ENCODE assay signal across 8 cellular contexts in genomic region chr16:89994389-89994720, GRCh38. TPM values are rescaled to one million over a fixed set of nuclear protein-coding genes. Genes with fewer than 3 reads are reported as not detected.
DNase-seq lines count a peak whose midpoint lies in the region; ATAC-seq, FAIRE-seq and TF ChIP-seq lines count a peak whose summit lies in the region.

No MANE protein-coding gene starts in this region.

- dilution Hi-C loops in keratinocyte (cut with MboI; ENCODE audit: extremely low pct_ligation_motif_present, low sequenced_read_pairs), result no loop called here

- H3K36me3 Mint-ChIP-seq in T-helper 2 cell treated with Interferon-gamma antibody and Interleukin-4, amounts not matched to agents 5 μg/mL and 100 μg/mL, for 36 hours (ENCODE audit: low read depth), result peaks cover 69% of the 10 kb centered on the region

- ATAC-seq in GM19467 (IDR thresholded peaks at IDR 0.05; ENCODE audit: unreplicated experiment) (no peak), HG03457 (IDR thresholded peaks at IDR 0.05; ENCODE audit: unreplicated experiment) (no peak)

- no peaks in the 10 kb centered on the region for H3K9me1 ChIP-seq in keratinocyte (ENCODE audit: control insufficient read depth, extremely low read depth, insufficient read depth, low read length)

- H3K4me3 Mint-ChIP-seq in T-helper 2 cell treated with Interferon-gamma antibody and Interleukin-4, amounts not matched to agents 5 μg/mL and 100 μg/mL, for 36 hours, result no peak overlapping the region

- no peak for TF ChIP-seq CTCF in keratinocyte (optimal IDR thresholded peaks at IDR 0.05 in 1 of 3, IDR thresholded peaks at IDR 0.05 in 1 of 3, conservative IDR thresholded peaks at IDR 0.05 in 1 of 3; ENCODE audit: extremely low read depth in 1 of 3, insufficient read depth in 2 of 3, low read length in 3 of 3)

- H3K9me3 ChIP-seq in keratinocyte (ENCODE audit: control insufficient read depth, low read depth, low read length), result peaks cover 37% of the 10 kb centered on the region
- H3K9me3 ChIP-seq in subcutaneous abdominal adipose tissue (ENCODE audit: control insufficient read depth in 5 of 5, low read length in 5 of 5), result peaks cover 0 to 6% (median 0%) of the 10 kb centered on the region in 5 donors

- no peak for FAIRE-seq in keratinocyte (lab: Jason Lieb, UNC)

- H3K36me3 ChIP-seq in keratinocyte (ENCODE audit: control insufficient read depth in 2 of 2, extremely low read depth in 1 of 2, insufficient read depth in 2 of 2, low read length in 2 of 2) (peaks cover 27 to 47% of the 10 kb centered on the region in 2 experiments), subcutaneous abdominal adipose tissue (ENCODE audit: control insufficient read depth in 5 of 5, insufficient read depth in 5 of 5, low read length in 5 of 5) (peaks cover 0 to 76% (median 63%) of the 10 kb centered on the region in 5 donors)

- H3K79me2 ChIP-seq in keratinocyte (ENCODE audit: control insufficient read depth, insufficient read depth, low read length), result no peaks in the 10 kb centered on the region

- H2AFZ ChIP-seq in keratinocyte (ENCODE audit: control insufficient read depth, low read length), result no peak overlapping the region

- H3K4me1 ChIP-seq in keratinocyte (ENCODE audit: control insufficient read depth, extremely low read depth, insufficient read depth, low read length), result no peaks in the 10 kb centered on the region
- peaks cover 0 to 10% (median 6%) of the 10 kb centered on the region in 5 donors for H3K4me1 ChIP-seq in subcutaneous abdominal adipose tissue (ENCODE audit: control insufficient read depth in 5 of 5, insufficient read depth in 5 of 5, low read length in 5 of 5)

- peak overlapping the region in 1 of 3 experiments; percentile 17 for H3K4me3 ChIP-seq in keratinocyte (ENCODE audit: control insufficient read depth in 2 of 3, extremely low read depth in 1 of 3, insufficient read depth in 2 of 3, low read depth in 1 of 3, low read length in 3 of 3)
- H3K4me3 ChIP-seq in subcutaneous abdominal adipose tissue (ENCODE audit: low read depth in 1 of 5, low read length in 5 of 5), result no peak overlapping the region

- peaks cover 17% of the 10 kb centered on the region for H3K9me3 Mint-ChIP-seq in T-helper 2 cell treated with Interferon-gamma antibody and Interleukin-4, amounts not matched to agents 5 μg/mL and 100 μg/mL, for 36 hours

- no peak overlapping the region for H3K4me2 ChIP-seq in keratinocyte (ENCODE audit: control insufficient read depth, extremely low read depth, insufficient read depth, low read depth, low read length)

- H3K27ac Mint-ChIP-seq in T-helper 2 cell treated with Interferon-gamma antibody and Interleukin-4, amounts not matched to agents 5 μg/mL and 100 μg/mL, for 36 hours, result peak overlapping the region; percentile 85

- H3K27me3 ChIP-seq in keratinocyte (ENCODE audit: control insufficient read depth, extremely low read depth, insufficient read depth, low read length) (no peaks in the 10 kb centered on the region), subcutaneous abdominal adipose tissue (ENCODE audit: control insufficient read depth in 5 of 5, insufficient read depth in 4 of 5, low read length in 5 of 5) (no peaks in the 10 kb centered on the region)

- H3K4me1 Mint-ChIP-seq in T-helper 2 cell treated with Interferon-gamma antibody and Interleukin-4, amounts not matched to agents 5 μg/mL and 100 μg/mL, for 36 hours (ENCODE audit: low read depth), result no peaks in the 10 kb centered on the region

- peaks cover 5% of the 10 kb centered on the region for H4K20me1 ChIP-seq in keratinocyte (ENCODE audit: control insufficient read depth, extremely low read depth, insufficient read depth, low read length)

- no peak for DNase-seq in T-helper 2 cell treated with Interferon-gamma antibody and Interleukin-4, amounts not matched to agents 5 μg/mL and 100 μg/mL, for 36 hours (ENCODE audit: low spot score)
- no peak for DNase-seq in T-helper 2 cell
- no peak for DNase-seq in keratinocyte (ENCODE audit: low read depth, low spot score)
- DNase-seq in COLO668 (lab: John Stamatoyannopoulos, UW; ENCODE audit: unreplicated experiment), result no peak

- peak overlapping the region; percentile 4 for H3K9ac ChIP-seq in keratinocyte (ENCODE audit: control insufficient read depth, extremely low read depth, insufficient read depth, low read length)
- H3K9ac ChIP-seq in subcutaneous abdominal adipose tissue (ENCODE audit: low read length in 5 of 5), result peak overlapping the region in 3 of 5 donors; percentile 2 to 56 (median 26)

- H3K27me3 Mint-ChIP-seq in T-helper 2 cell treated with Interferon-gamma antibody and Interleukin-4, amounts not matched to agents 5 μg/mL and 100 μg/mL, for 36 hours (ENCODE audit: low read depth), result no peaks in the 10 kb centered on the region

- H3K27ac ChIP-seq in angular gyrus (ENCODE audit: low read depth, low read length) (peak overlapping the region; percentile 96), keratinocyte (ENCODE audit: control insufficient read depth, insufficient read depth, low read length) (peak overlapping the region; percentile 87), subcutaneous abdominal adipose tissue (ENCODE audit: low read depth, low read length) (peak overlapping the region; percentile 94)

RNA-seq across cellular contexts. Expression of gene DBNDD1, which starts 24.9 kb away (rescaled TPM):
- 1.7 to 4.2 TPM (median 4.1 TPM) in 3 replicates for polyA plus RNA-seq in keratinocyte
- polyA plus RNA-seq in keratinocyte (2011; ENCODE audit: low read depth), result 1.8 TPM
- polyA plus RNA-seq in keratinocyte (2011; cell fraction: cytosol; rRNA removed), result 6.7 and 9.7 TPM in 2 replicates
- 3.6 and 4.1 TPM in 2 replicates for polyA plus RNA-seq in keratinocyte (2011; cell fraction: nucleus; rRNA removed)
- polyA plus RNA-seq in keratinocyte (2012; ENCODE audit: low replicate concordance), result 4.0 and 8.3 TPM in 2 replicates
- 3.3 to 4.2 TPM (median 3.7 TPM) in 3 replicates for polyA minus RNA-seq in keratinocyte
- 10.0 TPM for polyA minus RNA-seq in keratinocyte (2011; cell fraction: cytosol; rRNA and poly(A)+ RNA removed)
- 2.4 and 2.8 TPM in 2 replicates for polyA minus RNA-seq in keratinocyte (2011; cell fraction: nucleus; rRNA and poly(A)+ RNA removed)

RNA-seq across cellular contexts. Expression of gene DEF8, which starts 45.8 kb away (rescaled TPM):
- 74.2 to 115 TPM (median 86.4 TPM) in 3 replicates for polyA plus RNA-seq in keratinocyte
- 57.3 TPM for polyA plus RNA-seq in keratinocyte (2011; ENCODE audit: low read depth)
- 58.4 and 103 TPM in 2 replicates for polyA plus RNA-seq in keratinocyte (2011; cell fraction: cytosol; rRNA removed)
- polyA plus RNA-seq in keratinocyte (2011; cell fraction: nucleus; rRNA removed), result 162 and 165 TPM in 2 replicates
- polyA plus RNA-seq in keratinocyte (2012; ENCODE audit: low replicate concordance), result 47.8 and 84.1 TPM in 2 replicates
- polyA minus RNA-seq in keratinocyte, result 90.7 to 97.3 TPM (median 90.8 TPM) in 3 replicates
- polyA minus RNA-seq in keratinocyte (2011; cell fraction: cytosol; rRNA and poly(A)+ RNA removed), result 69.4 TPM
- polyA minus RNA-seq in keratinocyte (2011; cell fraction: nucleus; rRNA and poly(A)+ RNA removed), result 46.8 and 54.3 TPM in 2 replicates
